In the genomic region with DNA sequence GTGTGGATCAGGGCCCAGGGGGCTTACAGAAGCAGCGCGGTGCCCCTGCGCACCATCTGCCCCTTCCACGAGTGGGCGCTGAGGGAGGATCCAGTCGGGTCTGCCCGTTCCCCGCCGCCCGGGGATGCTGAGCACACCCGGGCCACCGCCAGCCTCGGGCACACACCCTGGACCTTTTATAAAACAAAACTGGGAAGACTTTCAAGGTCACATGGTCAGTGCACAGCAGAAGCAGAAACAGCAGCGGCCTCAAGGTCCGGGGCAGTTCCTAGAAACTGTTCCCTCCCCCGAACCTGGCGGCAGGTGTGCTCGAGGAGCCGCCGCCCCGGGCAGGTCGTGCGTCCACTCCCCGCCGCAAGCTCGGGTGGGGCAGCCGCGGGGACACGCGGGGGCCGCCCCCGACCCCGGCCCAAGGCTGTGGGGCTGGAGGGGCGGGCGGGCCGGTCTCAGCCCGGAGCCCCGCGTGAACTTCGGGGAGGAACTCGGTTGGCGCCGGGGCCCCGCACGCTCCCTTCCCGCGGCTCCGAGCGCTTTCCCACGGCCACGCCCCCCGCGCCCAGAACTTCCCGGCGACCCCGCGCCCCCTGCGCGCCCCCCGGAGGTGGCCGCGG, we compare ENCODE assay signal across 1 cellular context.
TF ChIP-seq lines count a peak whose summit lies in the region.

No MANE protein-coding gene starts in this region.

TF ChIP-seq in K562, 482 proteins besides CTCF, POLR2A, EP300 and RAD21 (continued from another document and continues in another):
- TF ChIP-seq, protein P1, sequence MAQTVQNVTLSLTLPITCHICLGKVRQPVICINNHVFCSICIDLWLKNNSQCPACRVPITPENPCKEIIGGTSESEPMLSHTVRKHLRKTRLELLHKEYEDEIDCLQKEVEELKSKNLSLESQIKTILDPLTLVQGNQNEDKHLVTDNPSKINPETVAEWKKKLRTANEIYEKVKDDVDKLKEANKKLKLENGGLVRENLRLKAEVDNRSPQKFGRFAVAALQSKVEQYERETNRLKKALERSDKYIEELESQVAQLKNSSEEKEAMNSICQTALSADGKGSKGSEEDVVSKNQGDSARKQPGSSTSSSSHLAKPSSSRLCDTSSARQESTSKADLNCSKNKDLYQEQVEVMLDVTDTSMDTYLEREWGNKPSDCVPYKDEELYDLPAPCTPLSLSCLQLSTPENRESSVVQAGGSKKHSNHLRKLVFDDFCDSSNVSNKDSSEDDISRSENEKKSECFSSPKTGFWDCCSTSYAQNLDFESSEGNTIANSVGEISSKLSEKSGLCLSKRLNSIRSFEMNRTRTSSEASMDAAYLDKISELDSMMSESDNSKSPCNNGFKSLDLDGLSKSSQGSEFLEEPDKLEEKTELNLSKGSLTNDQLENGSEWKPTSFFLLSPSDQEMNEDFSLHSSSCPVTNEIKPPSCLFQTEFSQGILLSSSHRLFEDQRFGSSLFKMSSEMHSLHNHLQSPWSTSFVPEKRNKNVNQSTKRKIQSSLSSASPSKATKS (CRISPR knock-in tag; IDR thresholded peaks at IDR 0.05): no peak
- no peak for TF ChIP-seq BRD9 (IDR thresholded peaks at IDR 0.05; ENCODE audit: low read depth, partially characterized antibody)
- TF ChIP-seq, protein P2, sequence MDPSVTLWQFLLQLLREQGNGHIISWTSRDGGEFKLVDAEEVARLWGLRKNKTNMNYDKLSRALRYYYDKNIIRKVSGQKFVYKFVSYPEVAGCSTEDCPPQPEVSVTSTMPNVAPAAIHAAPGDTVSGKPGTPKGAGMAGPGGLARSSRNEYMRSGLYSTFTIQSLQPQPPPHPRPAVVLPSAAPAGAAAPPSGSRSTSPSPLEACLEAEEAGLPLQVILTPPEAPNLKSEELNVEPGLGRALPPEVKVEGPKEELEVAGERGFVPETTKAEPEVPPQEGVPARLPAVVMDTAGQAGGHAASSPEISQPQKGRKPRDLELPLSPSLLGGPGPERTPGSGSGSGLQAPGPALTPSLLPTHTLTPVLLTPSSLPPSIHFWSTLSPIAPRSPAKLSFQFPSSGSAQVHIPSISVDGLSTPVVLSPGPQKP (CRISPR knock-in tag; IDR thresholded peaks at IDR 0.05): no peak
- TF ChIP-seq HMGN3 (IDR thresholded peaks at IDR 0.05; ENCODE audit: borderline replicate concordance, extremely low read depth, insufficient read length, low read depth, low read length): no peak
- TF ChIP-seq KDM5B (IDR thresholded peaks at IDR 0.05; ENCODE audit: insufficient replicate concordance, low read depth, low read length): peak; percentile 18
- no peak for TF ChIP-seq HCFC1 (IDR thresholded peaks at IDR 0.05; ENCODE audit: low read depth, low read length)
- no peak for TF ChIP-seq MED1 (CRISPR knock-in tag; IDR thresholded peaks at IDR 0.05; ENCODE audit: borderline replicate concordance)
- TF ChIP-seq CBFB (CRISPR knock-in tag; IDR thresholded peaks at IDR 0.05): no peak
- TF ChIP-seq ETS2 (tag; IDR thresholded peaks at IDR 0.05; ENCODE audit: borderline replicate concordance, poor library complexity, severe bottlenecking): no peak
- TF ChIP-seq, protein P3, sequence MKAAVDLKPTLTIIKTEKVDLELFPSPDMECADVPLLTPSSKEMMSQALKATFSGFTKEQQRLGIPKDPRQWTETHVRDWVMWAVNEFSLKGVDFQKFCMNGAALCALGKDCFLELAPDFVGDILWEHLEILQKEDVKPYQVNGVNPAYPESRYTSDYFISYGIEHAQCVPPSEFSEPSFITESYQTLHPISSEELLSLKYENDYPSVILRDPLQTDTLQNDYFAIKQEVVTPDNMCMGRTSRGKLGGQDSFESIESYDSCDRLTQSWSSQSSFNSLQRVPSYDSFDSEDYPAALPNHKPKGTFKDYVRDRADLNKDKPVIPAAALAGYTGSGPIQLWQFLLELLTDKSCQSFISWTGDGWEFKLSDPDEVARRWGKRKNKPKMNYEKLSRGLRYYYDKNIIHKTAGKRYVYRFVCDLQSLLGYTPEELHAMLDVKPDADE (conservative IDR thresholded peaks at IDR 0.05; ENCODE audit: control insufficient read depth, low read depth, low read length): no peak
- TF ChIP-seq ZNF3 (CRISPR knock-in tag; IDR thresholded peaks at IDR 0.05): no peak
- TF ChIP-seq ZNF79 (CRISPR knock-in tag; IDR thresholded peaks at IDR 0.05; ENCODE audit: low read depth): no peak
- no peak for TF ChIP-seq NFXL1 (CRISPR knock-in tag; IDR thresholded peaks at IDR 0.05)
- TF ChIP-seq, protein P4, sequence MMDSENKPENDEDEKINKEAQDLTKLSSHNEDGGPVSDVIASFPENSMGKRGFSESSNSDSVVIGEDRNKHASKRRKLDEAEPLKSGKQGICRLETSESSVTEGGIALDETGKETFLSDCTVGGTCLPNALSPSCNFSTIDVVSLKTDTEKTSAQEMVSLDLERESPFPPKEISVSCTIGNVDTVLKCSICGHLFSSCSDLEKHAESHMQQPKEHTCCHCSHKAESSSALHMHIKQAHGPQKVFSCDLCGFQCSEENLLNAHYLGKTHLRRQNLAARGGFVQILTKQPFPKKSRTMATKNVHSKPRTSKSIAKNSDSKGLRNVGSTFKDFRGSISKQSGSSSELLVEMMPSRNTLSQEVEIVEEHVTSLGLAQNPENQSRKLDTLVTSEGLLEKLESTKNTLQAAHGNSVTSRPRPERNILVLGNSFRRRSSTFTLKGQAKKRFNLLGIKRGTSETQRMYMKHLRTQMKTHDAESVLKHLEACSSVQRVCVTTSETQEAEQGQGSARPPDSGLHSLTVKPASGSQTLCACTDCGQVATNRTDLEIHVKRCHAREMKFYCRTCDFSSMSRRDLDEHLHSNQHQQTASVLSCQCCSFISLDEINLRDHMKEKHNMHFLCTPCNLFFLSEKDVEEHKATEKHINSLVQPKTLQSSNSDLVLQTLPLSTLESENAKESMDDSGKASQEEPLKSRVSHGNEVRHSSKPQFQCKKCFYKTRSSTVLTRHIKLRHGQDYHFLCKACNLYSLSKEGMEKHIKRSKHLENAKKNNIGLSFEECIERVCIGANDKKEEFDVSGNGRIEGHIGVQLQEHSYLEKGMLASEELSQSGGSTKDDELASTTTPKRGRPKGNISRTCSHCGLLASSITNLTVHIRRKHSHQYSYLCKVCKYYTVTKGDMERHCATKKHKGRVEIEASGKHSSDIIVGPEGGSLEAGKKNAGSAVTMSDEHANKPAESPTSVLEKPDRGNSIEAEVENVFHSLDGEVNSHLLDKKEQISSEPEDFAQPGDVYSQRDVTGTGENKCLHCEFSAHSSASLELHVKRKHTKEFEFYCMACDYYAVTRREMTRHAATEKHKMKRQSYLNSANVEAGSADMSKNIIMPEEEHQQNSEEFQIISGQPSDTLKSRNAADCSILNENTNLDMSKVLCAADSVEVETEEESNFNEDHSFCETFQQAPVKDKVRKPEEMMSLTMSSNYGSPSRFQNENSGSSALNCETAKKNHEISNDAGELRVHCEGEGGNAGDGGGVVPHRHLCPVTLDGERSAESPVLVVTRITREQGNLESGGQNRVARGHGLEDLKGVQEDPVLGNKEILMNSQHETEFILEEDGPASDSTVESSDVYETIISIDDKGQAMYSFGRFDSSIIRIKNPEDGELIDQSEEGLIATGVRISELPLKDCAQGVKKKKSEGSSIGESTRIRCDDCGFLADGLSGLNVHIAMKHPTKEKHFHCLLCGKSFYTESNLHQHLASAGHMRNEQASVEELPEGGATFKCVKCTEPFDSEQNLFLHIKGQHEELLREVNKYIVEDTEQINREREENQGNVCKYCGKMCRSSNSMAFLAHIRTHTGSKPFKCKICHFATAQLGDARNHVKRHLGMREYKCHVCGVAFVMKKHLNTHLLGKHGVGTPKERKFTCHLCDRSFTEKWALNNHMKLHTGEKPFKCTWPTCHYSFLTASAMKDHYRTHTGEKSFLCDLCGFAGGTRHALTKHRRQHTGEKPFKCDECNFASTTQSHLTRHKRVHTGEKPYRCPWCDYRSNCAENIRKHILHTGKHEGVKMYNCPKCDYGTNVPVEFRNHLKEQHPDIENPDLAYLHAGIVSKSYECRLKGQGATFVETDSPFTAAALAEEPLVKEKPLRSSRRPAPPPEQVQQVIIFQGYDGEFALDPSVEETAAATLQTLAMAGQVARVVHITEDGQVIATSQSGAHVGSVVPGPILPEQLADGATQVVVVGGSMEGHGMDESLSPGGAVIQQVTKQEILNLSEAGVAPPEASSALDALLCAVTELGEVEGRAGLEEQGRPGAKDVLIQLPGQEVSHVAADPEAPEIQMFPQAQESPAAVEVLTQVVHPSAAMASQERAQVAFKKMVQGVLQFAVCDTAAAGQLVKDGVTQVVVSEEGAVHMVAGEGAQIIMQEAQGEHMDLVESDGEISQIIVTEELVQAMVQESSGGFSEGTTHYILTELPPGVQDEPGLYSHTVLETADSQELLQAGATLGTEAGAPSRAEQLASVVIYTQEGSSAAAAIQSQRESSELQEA (IDR thresholded peaks at IDR 0.05; ENCODE audit: low read depth): no peak
- TF ChIP-seq MTA1 (IDR thresholded peaks at IDR 0.05; ENCODE audit: borderline replicate concordance): no peak
- TF ChIP-seq, protein P5, sequence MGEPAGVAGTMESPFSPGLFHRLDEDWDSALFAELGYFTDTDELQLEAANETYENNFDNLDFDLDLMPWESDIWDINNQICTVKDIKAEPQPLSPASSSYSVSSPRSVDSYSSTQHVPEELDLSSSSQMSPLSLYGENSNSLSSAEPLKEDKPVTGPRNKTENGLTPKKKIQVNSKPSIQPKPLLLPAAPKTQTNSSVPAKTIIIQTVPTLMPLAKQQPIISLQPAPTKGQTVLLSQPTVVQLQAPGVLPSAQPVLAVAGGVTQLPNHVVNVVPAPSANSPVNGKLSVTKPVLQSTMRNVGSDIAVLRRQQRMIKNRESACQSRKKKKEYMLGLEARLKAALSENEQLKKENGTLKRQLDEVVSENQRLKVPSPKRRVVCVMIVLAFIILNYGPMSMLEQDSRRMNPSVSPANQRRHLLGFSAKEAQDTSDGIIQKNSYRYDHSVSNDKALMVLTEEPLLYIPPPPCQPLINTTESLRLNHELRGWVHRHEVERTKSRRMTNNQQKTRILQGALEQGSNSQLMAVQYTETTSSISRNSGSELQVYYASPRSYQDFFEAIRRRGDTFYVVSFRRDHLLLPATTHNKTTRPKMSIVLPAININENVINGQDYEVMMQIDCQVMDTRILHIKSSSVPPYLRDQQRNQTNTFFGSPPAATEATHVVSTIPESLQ (CRISPR knock-in tag; IDR thresholded peaks at IDR 0.05): no peak
- no peak for TF ChIP-seq SRSF1 (IDR thresholded peaks at IDR 0.05; ENCODE audit: low read depth, low read length)
- TF ChIP-seq MEF2D (tag; conservative IDR thresholded peaks at IDR 0.05; ENCODE audit: low read depth): no peak
- no peak for TF ChIP-seq XRCC3 (IDR thresholded peaks at IDR 0.05)
- TF ChIP-seq, protein P6, sequence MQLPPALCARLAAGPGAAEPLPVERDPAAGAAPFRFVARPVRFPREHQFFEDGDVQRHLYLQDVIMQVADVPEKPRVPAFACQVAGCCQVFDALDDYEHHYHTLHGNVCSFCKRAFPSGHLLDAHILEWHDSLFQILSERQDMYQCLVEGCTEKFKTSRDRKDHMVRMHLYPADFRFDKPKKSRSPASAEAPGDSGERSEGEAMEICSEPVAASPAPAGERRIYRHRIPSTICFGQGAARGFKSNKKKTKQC (CRISPR knock-in tag; IDR thresholded peaks at IDR 0.05): no peak
- TF ChIP-seq CCNT2 (IDR thresholded peaks at IDR 0.05; ENCODE audit: borderline replicate concordance, extremely low read depth, insufficient read length, low read depth, low read length): peak; percentile 45
- TF ChIP-seq SETDB1 (IDR thresholded peaks at IDR 0.05; ENCODE audit: low read length): no peak
- TF ChIP-seq, protein P7, sequence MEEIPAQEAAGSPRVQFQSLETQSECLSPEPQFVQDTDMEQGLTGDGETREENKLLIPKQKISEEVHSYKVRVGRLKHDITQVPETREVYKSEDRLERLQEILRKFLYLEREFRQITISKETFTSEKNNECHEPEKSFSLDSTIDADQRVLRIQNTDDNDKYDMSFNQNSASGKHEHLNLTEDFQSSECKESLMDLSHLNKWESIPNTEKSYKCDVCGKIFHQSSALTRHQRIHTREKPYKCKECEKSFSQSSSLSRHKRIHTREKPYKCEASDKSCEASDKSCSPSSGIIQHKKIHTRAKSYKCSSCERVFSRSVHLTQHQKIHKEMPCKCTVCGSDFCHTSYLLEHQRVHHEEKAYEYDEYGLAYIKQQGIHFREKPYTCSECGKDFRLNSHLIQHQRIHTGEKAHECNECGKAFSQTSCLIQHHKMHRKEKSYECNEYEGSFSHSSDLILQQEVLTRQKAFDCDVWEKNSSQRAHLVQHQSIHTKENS (CRISPR knock-in tag; IDR thresholded peaks at IDR 0.05): no peak
- TF ChIP-seq, protein P8, sequence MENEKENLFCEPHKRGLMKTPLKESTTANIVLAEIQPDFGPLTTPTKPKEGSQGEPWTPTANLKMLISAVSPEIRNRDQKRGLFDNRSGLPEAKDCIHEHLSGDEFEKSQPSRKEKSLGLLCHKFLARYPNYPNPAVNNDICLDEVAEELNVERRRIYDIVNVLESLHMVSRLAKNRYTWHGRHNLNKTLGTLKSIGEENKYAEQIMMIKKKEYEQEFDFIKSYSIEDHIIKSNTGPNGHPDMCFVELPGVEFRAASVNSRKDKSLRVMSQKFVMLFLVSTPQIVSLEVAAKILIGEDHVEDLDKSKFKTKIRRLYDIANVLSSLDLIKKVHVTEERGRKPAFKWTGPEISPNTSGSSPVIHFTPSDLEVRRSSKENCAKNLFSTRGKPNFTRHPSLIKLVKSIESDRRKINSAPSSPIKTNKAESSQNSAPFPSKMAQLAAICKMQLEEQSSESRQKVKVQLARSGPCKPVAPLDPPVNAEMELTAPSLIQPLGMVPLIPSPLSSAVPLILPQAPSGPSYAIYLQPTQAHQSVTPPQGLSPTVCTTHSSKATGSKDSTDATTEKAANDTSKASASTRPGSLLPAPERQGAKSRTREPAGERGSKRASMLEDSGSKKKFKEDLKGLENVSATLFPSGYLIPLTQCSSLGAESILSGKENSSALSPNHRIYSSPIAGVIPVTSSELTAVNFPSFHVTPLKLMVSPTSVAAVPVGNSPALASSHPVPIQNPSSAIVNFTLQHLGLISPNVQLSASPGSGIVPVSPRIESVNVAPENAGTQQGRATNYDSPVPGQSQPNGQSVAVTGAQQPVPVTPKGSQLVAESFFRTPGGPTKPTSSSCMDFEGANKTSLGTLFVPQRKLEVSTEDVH (IDR thresholded peaks at IDR 0.05; ENCODE audit: low read depth, partially characterized antibody): no peak
- no peak for TF ChIP-seq ZNF212 (CRISPR knock-in tag; IDR thresholded peaks at IDR 0.05)
- no peak for TF ChIP-seq TCF7L2 (IDR thresholded peaks at IDR 0.05; ENCODE audit: low read depth, low read length)
- TF ChIP-seq ZNF75A (CRISPR knock-in tag; IDR thresholded peaks at IDR 0.05): no peak
- no peak for TF ChIP-seq NR1H2 (CRISPR knock-in tag; IDR thresholded peaks at IDR 0.05)
- TF ChIP-seq RHOXF2B (CRISPR knock-in tag; conservative IDR thresholded peaks at IDR 0.05): no peak
